In the genomic region with DNA sequence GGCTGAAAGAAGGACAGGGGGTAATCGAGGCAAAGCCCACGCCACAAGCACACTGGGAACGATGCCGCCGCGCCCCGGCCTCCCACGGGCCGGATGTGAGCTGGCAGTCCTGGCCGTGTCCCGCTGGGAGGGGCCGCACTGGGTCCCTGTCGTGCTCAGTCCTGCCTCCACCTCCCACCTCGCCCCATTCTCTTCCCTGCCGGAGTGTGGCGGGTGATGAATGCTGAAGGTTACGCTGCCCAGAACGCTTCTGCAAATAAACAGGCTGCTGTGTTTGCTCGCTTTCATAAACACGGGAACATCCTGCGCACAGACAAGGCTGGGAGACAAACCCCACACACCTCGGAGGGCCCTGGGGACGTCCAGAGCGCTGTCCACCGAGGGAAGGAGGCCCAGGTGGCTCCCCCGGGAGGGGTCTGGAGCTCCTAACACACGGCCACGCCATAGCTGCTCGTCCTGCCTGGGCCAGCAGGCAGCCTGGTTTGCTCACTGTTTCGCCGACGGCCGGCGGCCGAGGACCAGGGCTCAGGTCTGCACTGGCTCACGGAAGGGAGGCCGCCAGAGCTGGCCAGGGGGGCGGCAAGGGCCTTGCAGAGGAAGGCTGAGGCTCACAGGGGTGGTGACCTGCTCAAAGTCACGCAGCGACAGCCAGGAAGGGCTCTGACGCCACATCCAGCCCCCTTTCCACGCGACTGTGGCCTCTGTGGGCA, we compare ENCODE assay signal across 15 cellular contexts. TPM values are rescaled to one million over a fixed set of nuclear protein-coding genes. Genes with fewer than 3 reads are reported as not detected.
DNase-seq lines count a peak whose midpoint lies in the region; ATAC-seq and TF ChIP-seq lines count a peak whose summit lies in the region.
"Had no signal": no experiment of that assay in that cellular context is flagged by ENCODE, and none has a peak within 500 bp of the region (broad histone marks: within the 10 kb centered on the region; RNA-seq: fewer than 3 reads in every experiment).

No MANE protein-coding gene starts in this region.

- H3K27me3 ChIP-seq in A673 (replicated peaks; ENCODE audit: insufficient read depth, low read depth, low read length, poor library complexity) (no peaks in the 10 kb centered on the region), duodenal mucosa (ENCODE audit: control insufficient read depth in 1 of 2, insufficient read depth in 2 of 2, low read length in 2 of 2) (no peaks in the 10 kb centered on the region)

- no peak overlapping the region for H3K9ac ChIP-seq in duodenal mucosa (ENCODE audit: low read depth in 1 of 2, low read length in 2 of 2)

- H3K9me3 Mint-ChIP-seq in nephron = no peaks in the 10 kb centered on the region
- H3K9me3 Mint-ChIP-seq: activated T-cell treated with anti-CD3 and anti-CD28 coated beads, Interleukin-2, amount 50 U/mL, for 72 hours had no signal

- CTCF ChIA-PET in A673 (lab: Charles Lee) = no interaction called here

- no peaks in the 10 kb centered on the region for H3K4me1 Mint-ChIP-seq in nephron

- H3K27ac Mint-ChIP-seq in nephron = no peak overlapping the region
- H3K27ac Mint-ChIP-seq: activated T-cell treated with anti-CD3 and anti-CD28 coated beads, Interleukin-2, amount 50 U/mL, for 72 hours had no signal

- H3K4me1 ChIP-seq in A673 (ENCODE audit: insufficient read depth, low read length, poor library complexity, severe bottlenecking) (peaks cover 5% of the 10 kb centered on the region), duodenal mucosa (ENCODE audit: control insufficient read depth in 1 of 2, insufficient read depth in 2 of 2, low read length in 2 of 2) (peaks cover 8 to 15% of the 10 kb centered on the region in 2 donors)

- BruUV-seq in A673 (replicated peaks; lab: Mats Ljungman, UMichigan) = no TSS peak

- no peaks in the 10 kb centered on the region for H3K36me3 ChIP-seq in A673 (ENCODE audit: insufficient read depth, low read length, poor library complexity, severe bottlenecking)
- peaks cover 0 to 9% of the 10 kb centered on the region in 2 donors for H3K36me3 ChIP-seq in duodenal mucosa (ENCODE audit: control insufficient read depth in 1 of 2, insufficient read depth in 2 of 2, low read length in 2 of 2)

- H3K4me3 ChIP-seq in A673 (ENCODE audit: low read depth, low read length, poor library complexity, severe bottlenecking) = no peak overlapping the region
- H3K4me3 ChIP-seq in duodenal mucosa (ENCODE audit: low read depth in 1 of 2, low read length in 2 of 2) = no peak overlapping the region

- no peaks in the 10 kb centered on the region for H3K9me3 ChIP-seq in A673 (ENCODE audit: low read depth, low read length, poor library complexity, severe bottlenecking)
- no peaks in the 10 kb centered on the region for H3K9me3 ChIP-seq in duodenal mucosa (ENCODE audit: control insufficient read depth in 1 of 2, low read length in 2 of 2)

- ATAC-seq in HG02678 (IDR thresholded peaks at IDR 0.05; ENCODE audit: unreplicated experiment) = no peak
- ATAC-seq: activated T-cell treated with anti-CD3 and anti-CD28 coated beads, Interleukin-2, amount 50 U/mL, for 72 hours; left lobe of liver had no signal

- no peak for DNase-seq in A673 (ENCODE audit: low spot score)
- peak; percentile 43 for DNase-seq in ELR (ENCODE audit: low read depth)
- no peak for DNase-seq in putamen (ENCODE audit: low spot score)
- DNase-seq in NCI-H748 treated with DMSO at 0.1 percent for 48 hours (lab: John Stamatoyannopoulos, UW) = no peak
- DNase-seq in activated effector memory CD4-positive, alpha-beta T cell treated with Interleukin-2 at 50 U/mL for 16 hours = no peak
- DNase-seq: activated CD4-positive, alpha-beta T cell treated with anti-CD3 and anti-CD28 coated beads, Interleukin-2, amount 50 U/mL, for 48 hours; activated T-cell treated with anti-CD3 and anti-CD28 coated beads, Interleukin-2, amount 50 U/mL, for 72 hours; effector CD8-positive, alpha-beta T cell; NCI-H1048; NK-92 treated with Interleukin-12 subunit alpha and Interleukin-12 subunit beta, amount 100 ng/mL, for 24 hours; SHP77 had no signal

- H3K27ac ChIP-seq in A673 (ENCODE audit: low read depth, low read length, poor library complexity, severe bottlenecking) (peak overlapping the region; percentile 19), duodenal mucosa (ENCODE audit: low read depth, low read length) (peak overlapping the region; percentile 20)

- H3K4me3 Mint-ChIP-seq in nephron = peak overlapping the region in 2 of 3 experiments; percentile 38 to 50
- H3K4me3 Mint-ChIP-seq: activated T-cell treated with anti-CD3 and anti-CD28 coated beads, Interleukin-2, amount 50 U/mL, for 72 hours had no signal

- no peaks in the 10 kb centered on the region for H3K36me3 Mint-ChIP-seq in nephron (ENCODE audit: low read depth)

- intact Hi-C loops in A673 (cut with micrococcal nuclease; ENCODE audit: unreplicated experiment) = no loop called here

- POLR2A ChIA-PET in A673 (lab: Charles Lee; ENCODE audit: low non-redundant PET) = no interaction called here

- no peaks in the 10 kb centered on the region for H3K27me3 Mint-ChIP-seq in nephron (ENCODE audit: low read depth)

- TF ChIP-seq CTCF in A673 (conservative IDR thresholded peaks at IDR 0.05; ENCODE audit: low read depth, low read length) (no peak), nephron (IDR thresholded peaks at IDR 0.05; ENCODE audit: unreplicated experiment in 3 of 3) (no peak)

RNA-seq across cellular contexts. Expression of gene DNLZ, which starts 2.3 kb away (rescaled TPM):
- 32.7 and 37.3 TPM in 2 replicates for total RNA-seq in A673 (2021)

RNA-seq across cellular contexts. Expression of gene CARD9, which starts 12.3 kb away (rescaled TPM):
- total RNA-seq in A673 (2021) = 4.8 and 5.4 TPM in 2 replicates

RNA-seq across cellular contexts. Expression of gene GPSM1, which starts 33.9 kb away (rescaled TPM):
- total RNA-seq in A673 (2021) = 36.4 and 48.5 TPM in 2 replicates

RNA-seq across cellular contexts. Expression of gene SNAPC4, which starts 38.8 kb away (rescaled TPM):
- 22.9 and 24.8 TPM in 2 replicates for total RNA-seq in A673 (2021)

RNA-seq across cellular contexts. Expression of gene ENTR1, which starts 49.2 kb away (rescaled TPM):
- 135 and 146 TPM in 2 replicates for total RNA-seq in A673 (2021)
